22 cellular contexts compared by ENCODE assay signal in the genomic region with DNA sequence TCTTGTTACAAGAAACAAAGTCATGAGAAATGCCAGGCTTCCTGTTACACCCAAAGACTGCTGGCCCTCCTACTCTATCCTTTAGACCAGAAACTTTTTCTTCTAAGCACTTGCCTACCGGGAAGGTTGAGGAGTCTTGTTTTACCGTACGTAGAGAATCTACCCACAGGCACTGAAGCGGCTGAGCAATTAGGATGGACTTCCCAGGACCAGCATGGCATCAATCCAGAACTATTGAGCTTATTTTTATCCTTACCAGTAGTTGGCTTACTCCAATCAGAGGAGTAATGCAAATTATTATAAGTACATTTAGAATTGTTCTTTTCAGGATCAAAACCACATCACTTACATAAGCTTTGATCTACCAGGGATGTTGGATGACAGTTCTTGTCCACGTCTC.
"Had no signal": no experiment of that assay in that cellular context is flagged by ENCODE, and none has a peak within 500 bp of the region (broad histone marks: within the 10 kb centered on the region; RNA-seq: fewer than 3 reads in every experiment).

No MANE protein-coding gene starts in this region.

- ATAC-seq: body of pancreas, SK-N-SH treated with all-trans-retinoic acid at 6 μM for 48 hours had no signal

- H3K4me1 Mint-ChIP-seq: activated CD4-positive, alpha-beta memory T cell treated with anti-CD3 and anti-CD28 coated beads, Interleukin-2, amount 10 ng/mL, durations not matched to agents 7 days and 5 days; central memory CD8-positive, alpha-beta T cell; immature natural killer cell; neural crest cell had no signal

- H3K27ac ChIP-seq: body of pancreas, esophagus squamous epithelium, lower lobe of right lung, sigmoid colon, VCaP had no signal

- DNase-seq: activated CD4-positive, alpha-beta memory T cell treated with anti-CD3 and anti-CD28 coated beads, Interleukin-2, amount 10 ng/mL, durations not matched to agents 7 days and 5 days; activated CD8-positive, alpha-beta memory T cell treated with anti-CD3 and anti-CD28 coated beads, Interleukin-2, amount 50 U/mL, for 4 hours; activated naive CD4-positive, alpha-beta T cell treated with anti-CD3 and anti-CD28 coated beads for 36 hours; body of pancreas; cortex of kidney; effector CD8-positive, alpha-beta T cell; esophagus squamous epithelium; foreskin fibroblast; immature natural killer cell; lower lobe of right lung; midbrain; ovary; SHP77 treated with DMSO at 0.1 percent for 48 hours; sigmoid colon; stimulated activated CD4-positive, alpha-beta T cell treated with anti-CD3 and anti-CD28 coated beads, Interleukin-1b, Interleukin-23, amount 100 ng/mL, for 48 hours; T-helper 1 cell had no signal

- H3K36me3 ChIP-seq: ovary had no signal

- H3K4me1 ChIP-seq: body of pancreas, esophagus squamous epithelium, lower lobe of right lung, sigmoid colon, tibial nerve had no signal

- H3K4me3 ChIP-seq: body of pancreas, esophagus squamous epithelium, lower lobe of right lung, ovary, sigmoid colon, tibial nerve had no signal

- H3K9me3 ChIP-seq: body of pancreas, esophagus squamous epithelium, lower lobe of right lung, ovary, sigmoid colon, tibial nerve had no signal

- H3K27ac Mint-ChIP-seq: activated CD4-positive, alpha-beta memory T cell treated with anti-CD3 and anti-CD28 coated beads, Interleukin-2, amount 10 ng/mL, durations not matched to agents 7 days and 5 days had no signal

- FAIRE-seq: endothelial cell of umbilical vein had no signal

- H3K27me3 Mint-ChIP-seq: activated CD4-positive, alpha-beta memory T cell treated with anti-CD3 and anti-CD28 coated beads, Interleukin-2, amount 10 ng/mL, durations not matched to agents 7 days and 5 days; central memory CD8-positive, alpha-beta T cell had no signal

- H3K27me3 ChIP-seq: body of pancreas, esophagus squamous epithelium, ovary, sigmoid colon, tibial nerve had no signal

- H3K9me3 Mint-ChIP-seq: activated CD4-positive, alpha-beta memory T cell treated with anti-CD3 and anti-CD28 coated beads, Interleukin-2, amount 10 ng/mL, durations not matched to agents 7 days and 5 days; activated naive CD4-positive, alpha-beta T cell treated with anti-CD3 and anti-CD28 coated beads for 36 hours; central memory CD8-positive, alpha-beta T cell; immature natural killer cell; neural crest cell had no signal

- H3K4me3 Mint-ChIP-seq: activated CD4-positive, alpha-beta memory T cell treated with anti-CD3 and anti-CD28 coated beads, Interleukin-2, amount 10 ng/mL, durations not matched to agents 7 days and 5 days; activated naive CD4-positive, alpha-beta T cell treated with anti-CD3 and anti-CD28 coated beads for 36 hours; central memory CD8-positive, alpha-beta T cell; immature natural killer cell; neural crest cell had no signal
